8 cellular contexts compared by ENCODE assay signal in the genomic region with DNA sequence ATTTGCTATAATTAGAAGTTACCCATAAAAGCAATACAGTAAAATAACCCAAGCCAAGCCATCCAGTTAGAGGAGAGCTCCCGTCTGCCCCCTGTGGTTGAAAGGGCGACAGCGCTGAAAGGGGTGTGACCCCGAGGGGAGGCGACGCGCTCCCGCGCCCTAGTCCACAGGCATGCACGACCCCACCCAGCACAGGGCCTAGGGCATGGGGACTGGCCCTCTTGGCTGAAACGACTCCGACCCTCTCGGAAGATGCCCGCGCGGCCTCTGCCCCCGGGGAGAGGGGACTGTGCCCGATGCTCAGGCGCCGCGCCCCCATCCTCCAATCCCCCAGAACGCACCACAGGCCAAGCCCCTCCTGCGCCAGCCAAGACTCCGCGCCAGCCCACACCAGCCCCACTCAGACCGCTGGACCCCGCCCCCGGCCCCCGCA.
DNase-seq lines count a peak whose midpoint lies in the region; ATAC-seq and TF ChIP-seq lines count a peak whose summit lies in the region.

No MANE protein-coding gene starts in this region.

- 1% methylated on average over 16 of the region's 29 CpGs for WGBS in smooth muscle cell (ENCODE audit: low lambda C conversion rate)

- peak; percentile 82 for DNase-seq in GM10248 (ENCODE audit: extremely low spot score)
- peak; percentile 29 for DNase-seq in HCEC 1CT
- peak; percentile 28 to 54 for DNase-seq in NOMO-1 (lab: John Stamatoyannopoulos, UW; ENCODE audit: unreplicated experiment in 2 of 2)
- peak; percentile 67 for DNase-seq in activated naive CD8-positive, alpha-beta T cell treated with anti-CD3 and anti-CD28 coated beads, Interleukin-2, amount 10 ng/mL, durations not matched to agents 7 days and 5 days
- no peak for DNase-seq in smooth muscle cell (lab: John Stamatoyannopoulos, UW; ENCODE audit: unreplicated experiment)
- DNase-seq in inferior parietal cortex (ENCODE audit: extremely low spot score), result no peak

- H3K4me3 ChIP-seq in iPS-18a (ENCODE audit: low read length) (peak overlapping the region; percentile 77), smooth muscle cell (peak overlapping the region; percentile 58)

- H3K27ac ChIP-seq in iPS-18a (ENCODE audit: low read length) (no peak overlapping the region), smooth muscle cell (ENCODE audit: low read depth) (no peak overlapping the region)

- H2AFZ ChIP-seq in smooth muscle cell (ENCODE audit: low read depth), result no peak overlapping the region

- H3K4me1 Mint-ChIP-seq in activated naive CD8-positive, alpha-beta T cell treated with anti-CD3 and anti-CD28 coated beads, Interleukin-2, amount 10 ng/mL, durations not matched to agents 7 days and 5 days, result peaks cover 2% of the 10 kb centered on the region

- peak overlapping the region; percentile 91 for H3K4me2 ChIP-seq in smooth muscle cell

- H3K36me3 ChIP-seq in iPS-18a (ENCODE audit: control insufficient read depth, low read depth, low read length) (peaks cover 28% of the 10 kb centered on the region), smooth muscle cell (ENCODE audit: low read depth) (no peaks in the 10 kb centered on the region)

- CTCF ChIA-PET in GM10248 (lab: Yijun Ruan, JAX), result interaction anchor here (0.6 to 2.4 kb wide), 26 partner anchors 8 to 261 kb away, joined by 3 to 8 read pairs (median 4); partner anchors contain the start of gene CSGALNACT2

- H3K9me3 ChIP-seq in iPS-18a (ENCODE audit: control insufficient read depth, low read depth, low read length) (no peaks in the 10 kb centered on the region), smooth muscle cell (replicated peaks; ENCODE audit: low read depth) (no peaks in the 10 kb centered on the region)

- no peaks in the 10 kb centered on the region for H3K27me3 Mint-ChIP-seq in activated naive CD8-positive, alpha-beta T cell treated with anti-CD3 and anti-CD28 coated beads, Interleukin-2, amount 10 ng/mL, durations not matched to agents 7 days and 5 days

- no peaks in the 10 kb centered on the region for H3K9me3 Mint-ChIP-seq in activated naive CD8-positive, alpha-beta T cell treated with anti-CD3 and anti-CD28 coated beads, Interleukin-2, amount 10 ng/mL, durations not matched to agents 7 days and 5 days

- H3F3A ChIP-seq in smooth muscle cell (ENCODE audit: low read depth), result no peaks in the 10 kb centered on the region

- H3K79me2 ChIP-seq in smooth muscle cell (ENCODE audit: low read depth), result no peaks in the 10 kb centered on the region

- no peaks in the 10 kb centered on the region for H4K20me1 ChIP-seq in smooth muscle cell (ENCODE audit: low read depth)

- H3K36me3 Mint-ChIP-seq in activated naive CD8-positive, alpha-beta T cell treated with anti-CD3 and anti-CD28 coated beads, Interleukin-2, amount 10 ng/mL, durations not matched to agents 7 days and 5 days, result no peaks in the 10 kb centered on the region

- TF ChIP-seq CTCF in GM10248 (IDR thresholded peaks at IDR 0.05; ENCODE audit: control extremely low read depth, extremely low read depth, low read depth, missing control alignments) (peak; percentile 66), smooth muscle cell (IDR thresholded peaks at IDR 0.05; ENCODE audit: borderline replicate concordance, insufficient read depth, poor library complexity, severe bottlenecking) (peak; percentile 54)

- POLR2A ChIA-PET in GM10248 (lab: Yijun Ruan, JAX), result no interaction called here
- POLR2A ChIA-PET in activated naive CD8-positive, alpha-beta T cell treated with anti-CD3 and anti-CD28 coated beads, Interleukin-2, amount 10 ng/mL, durations not matched to agents 7 days and 5 days (lab: Charles Lee), result interaction anchor here (1.3 to 1.5 kb wide), 2 partner anchors 64 to 81 kb away, joined by 5 to 7 read pairs; partner anchors contain the start of gene CSGALNACT2

- peak overlapping the region; percentile 52 for H3K27ac Mint-ChIP-seq in activated naive CD8-positive, alpha-beta T cell treated with anti-CD3 and anti-CD28 coated beads, Interleukin-2, amount 10 ng/mL, durations not matched to agents 7 days and 5 days

- H3K9ac ChIP-seq in iPS-18a (ENCODE audit: low read length), result no peak overlapping the region
- no peak overlapping the region for H3K9ac ChIP-seq in smooth muscle cell (ENCODE audit: low read depth)

- peaks cover 3% of the 10 kb centered on the region for H3K4me1 ChIP-seq in iPS-18a (ENCODE audit: control insufficient read depth, low read depth, low read length)
- H3K4me1 ChIP-seq in smooth muscle cell (ENCODE audit: low read depth), result peaks cover 3% of the 10 kb centered on the region

- peak overlapping the region; percentile 74 for H3K4me3 Mint-ChIP-seq in activated naive CD8-positive, alpha-beta T cell treated with anti-CD3 and anti-CD28 coated beads, Interleukin-2, amount 10 ng/mL, durations not matched to agents 7 days and 5 days

- peak; percentile 53 for ATAC-seq in activated naive CD8-positive, alpha-beta T cell treated with anti-CD3 and anti-CD28 coated beads, Interleukin-2, amount 10 ng/mL, durations not matched to agents 7 days and 5 days (ENCODE audit: low read depth)
- ATAC-seq in HG03439 (IDR thresholded peaks at IDR 0.05; ENCODE audit: unreplicated experiment), result no peak

- H3K27me3 ChIP-seq in iPS-18a (ENCODE audit: control insufficient read depth, insufficient read depth, low read length) (no peaks in the 10 kb centered on the region), smooth muscle cell (ENCODE audit: low read depth) (no peaks in the 10 kb centered on the region)

Comparison
In these comparisons a context has a peak if more than half of its experiments do, and no peak if none do; other contexts are left out.
1. DNase-seq: peak in GM10248 (single experiment), HCEC 1CT (single experiment), NOMO-1 (2 of 2) and activated naive CD8-positive, alpha-beta T cell treated with anti-CD3 and anti-CD28 coated beads, Interleukin-2, amount 10 ng/mL, durations not matched to agents 7 days and 5 days (single experiment); none in smooth muscle cell (single experiment) and inferior parietal cortex (single experiment).